In genomic region chr7:24978837-24979469, GRCh38 we compare ENCODE assay signal across 8 cellular contexts. TPM values are rescaled to one million over a fixed set of nuclear protein-coding genes. Genes with fewer than 3 reads are reported as not detected.
DNase-seq lines count a peak whose midpoint lies in the region; ATAC-seq, FAIRE-seq and TF ChIP-seq lines count a peak whose summit lies in the region.

No MANE protein-coding gene starts in this region.

- peak overlapping the region; percentile 59 to 72 for H3K4me3 ChIP-seq in CD4-positive, alpha-beta memory T cell (ENCODE audit: low read length in 2 of 2)
- H3K4me3 ChIP-seq in duodenal mucosa (ENCODE audit: low read depth in 1 of 2, low read length in 2 of 2): peak overlapping the region; percentile 68 to 78
- H3K4me3 ChIP-seq in naive thymus-derived CD4-positive, alpha-beta T cell (ENCODE audit: low read length): peak overlapping the region; percentile 84

- no peaks in the 10 kb centered on the region for H3K27me3 ChIP-seq in CD4-positive, alpha-beta memory T cell (ENCODE audit: insufficient read depth, low read length)
- no peaks in the 10 kb centered on the region for H3K27me3 ChIP-seq in duodenal mucosa (ENCODE audit: control insufficient read depth in 1 of 2, insufficient read depth in 2 of 2, low read length in 2 of 2)
- no peaks in the 10 kb centered on the region for H3K27me3 ChIP-seq in naive thymus-derived CD4-positive, alpha-beta T cell (ENCODE audit: control insufficient read depth in 2 of 2, insufficient read depth in 2 of 2, low read length in 2 of 2)

- no peaks in the 10 kb centered on the region for H3K9me3 ChIP-seq in CD4-positive, alpha-beta memory T cell (ENCODE audit: control insufficient read depth in 1 of 2, low read length in 2 of 2)
- H3K9me3 ChIP-seq in duodenal mucosa (ENCODE audit: control insufficient read depth in 1 of 2, low read length in 2 of 2): no peaks in the 10 kb centered on the region
- no peaks in the 10 kb centered on the region for H3K9me3 ChIP-seq in naive thymus-derived CD4-positive, alpha-beta T cell (ENCODE audit: control insufficient read depth in 2 of 3, low read length in 3 of 3)

- H3K36me3 ChIP-seq in CD4-positive, alpha-beta memory T cell (ENCODE audit: insufficient read depth, low read length): no peaks in the 10 kb centered on the region
- no peaks in the 10 kb centered on the region for H3K36me3 ChIP-seq in duodenal mucosa (ENCODE audit: control insufficient read depth in 1 of 2, insufficient read depth in 2 of 2, low read length in 2 of 2)
- no peaks in the 10 kb centered on the region for H3K36me3 ChIP-seq in naive thymus-derived CD4-positive, alpha-beta T cell (ENCODE audit: control insufficient read depth in 2 of 3, insufficient read depth in 3 of 3, low read length in 3 of 3)

- peak overlapping the region; percentile 59 to 82 for H3K9ac ChIP-seq in duodenal mucosa (ENCODE audit: low read depth in 1 of 2, low read length in 2 of 2)

- peak overlapping the region; percentile 66 for H3K27ac ChIP-seq in CD4-positive, alpha-beta memory T cell (ENCODE audit: low read depth, low read length)
- peak overlapping the region; percentile 43 for H3K27ac ChIP-seq in duodenal mucosa (ENCODE audit: low read depth, low read length)
- peak overlapping the region; percentile 67 for H3K27ac ChIP-seq in naive thymus-derived CD4-positive, alpha-beta T cell (ENCODE audit: low read depth, low read length)

- H3K9me3 Mint-ChIP-seq in CD4-positive, alpha-beta memory T cell: no peaks in the 10 kb centered on the region
- peaks cover 0 to 3% (median 0%) of the 10 kb centered on the region in 11 donors for H3K9me3 Mint-ChIP-seq in naive thymus-derived CD4-positive, alpha-beta T cell

- peak; percentile 0 for ATAC-seq in GM21515 (IDR thresholded peaks at IDR 0.05; ENCODE audit: unreplicated experiment)
- ATAC-seq in naive thymus-derived CD4-positive, alpha-beta T cell: no peak
- ATAC-seq in HG03457 (IDR thresholded peaks at IDR 0.05; ENCODE audit: unreplicated experiment): no peak
- no peak for ATAC-seq in GM19455 (IDR thresholded peaks at IDR 0.05; ENCODE audit: unreplicated experiment)

- peaks cover 52 to 77% (median 64%) of the 10 kb centered on the region in 4 donors for H3K4me1 Mint-ChIP-seq in CD4-positive, alpha-beta memory T cell
- peaks cover 41 to 73% (median 65%) of the 10 kb centered on the region in 7 donors for H3K4me1 Mint-ChIP-seq in naive thymus-derived CD4-positive, alpha-beta T cell

- FAIRE-seq in H54 (lab: Jason Lieb, UNC): no peak

- TF ChIP-seq POLR2A in H54 (IDR thresholded peaks at IDR 0.05; ENCODE audit: low read depth, low read length): no peak

- POLR2A ChIA-PET in CD4-positive, alpha-beta memory T cell (lab: Charles Lee; ENCODE audit: partially characterized antibody): interaction anchor here (0.6 to 7.5 kb wide), 40 partner anchors 11 to 1448 kb away, joined by 3 to 210 read pairs (median 5); partner anchors contain the start of genes CYCS and HNRNPA2B1
- POLR2A ChIA-PET in naive thymus-derived CD4-positive, alpha-beta T cell (lab: Charles Lee): interaction anchor here (0.7 to 3.7 kb wide), 14 partner anchors 9 to 282 kb away, joined by 3 to 25 read pairs (median 5); partner anchors contain the start of gene CYCS

- peak overlapping the region; percentile 91 to 98 (median 96) for H3K4me3 Mint-ChIP-seq in CD4-positive, alpha-beta memory T cell
- peak overlapping the region; percentile 83 to 97 (median 93) for H3K4me3 Mint-ChIP-seq in naive thymus-derived CD4-positive, alpha-beta T cell

- peaks cover 0 to 16% of the 10 kb centered on the region in 2 donors for H3K36me3 Mint-ChIP-seq in CD4-positive, alpha-beta memory T cell
- H3K36me3 Mint-ChIP-seq in naive thymus-derived CD4-positive, alpha-beta T cell: peaks cover 0 to 18% (median 0%) of the 10 kb centered on the region in 5 donors

- H3K4me1 ChIP-seq in CD4-positive, alpha-beta memory T cell (ENCODE audit: insufficient read depth, low read length): peaks cover 65% of the 10 kb centered on the region
- peaks cover 7 to 27% of the 10 kb centered on the region in 2 donors for H3K4me1 ChIP-seq in duodenal mucosa (ENCODE audit: control insufficient read depth in 1 of 2, insufficient read depth in 2 of 2, low read length in 2 of 2)
- peaks cover 26 to 32% of the 10 kb centered on the region in 2 donors for H3K4me1 ChIP-seq in naive thymus-derived CD4-positive, alpha-beta T cell (ENCODE audit: control insufficient read depth in 2 of 2, insufficient read depth in 2 of 2, low read length in 2 of 2)

- H3K27ac Mint-ChIP-seq in CD4-positive, alpha-beta memory T cell: peak overlapping the region; percentile 79 to 96 (median 94)
- H3K27ac Mint-ChIP-seq in naive thymus-derived CD4-positive, alpha-beta T cell: peak overlapping the region; percentile 68 to 90 (median 79)

- H3K27me3 Mint-ChIP-seq in CD4-positive, alpha-beta memory T cell: no peaks in the 10 kb centered on the region
- H3K27me3 Mint-ChIP-seq in naive thymus-derived CD4-positive, alpha-beta T cell: peaks cover 0 to 4% (median 0%) of the 10 kb centered on the region in 5 donors

- intact Hi-C loops in CD4-positive, alpha-beta memory T cell (cut with micrococcal nuclease): loop anchor here (1.0 to 2.0 kb wide), 3 partner anchors 20 to 91 kb away; no protein-coding TSS in a partner anchor
- intact Hi-C loops in naive thymus-derived CD4-positive, alpha-beta T cell (cut with micrococcal nuclease): loop anchor here in 1 of 2 donors (1.0 kb wide), 3 partner anchors 13 to 221 kb away; no protein-coding TSS in a partner anchor

- DNase-seq in CD4-positive, alpha-beta memory T cell: peak in 1 of 5 donors; percentile 48
- DNase-seq in RKO (ENCODE audit: low spot score) (peak; percentile 31), H54 (ENCODE audit: insufficient read length, low spot score) (no peak)
- peak in 2 of 9 donors; percentile 8 to 64 for DNase-seq in naive thymus-derived CD4-positive, alpha-beta T cell

- CTCF ChIA-PET in CD4-positive, alpha-beta memory T cell (lab: Charles Lee; ENCODE audit: partially characterized antibody): interaction anchor here (0.7 to 9.4 kb wide), 39 partner anchors 9 to 166 kb away, joined by 3 to 135 read pairs (median 5); no protein-coding TSS in a partner anchor
- CTCF ChIA-PET in naive thymus-derived CD4-positive, alpha-beta T cell (lab: Charles Lee): interaction anchor here (0.6 to 4.4 kb wide), 14 partner anchors 8 to 1268 kb away, joined by 3 to 44 read pairs (median 4); no protein-coding TSS in a partner anchor

RNA-seq across cellular contexts. Expression of gene OSBPL3, which starts 1.0 kb away (rescaled TPM):
- 10 to 100 TPM; 61.2 to 72.7 TPM for total RNA-seq in CD4-positive, alpha-beta memory T cell
- 10 to 100 TPM in 1 of 2 donors, 1 to 10 TPM in 1; 6.9 to 19.7 TPM for polyA plus RNA-seq in CD4-positive, alpha-beta memory T cell
- total RNA-seq in naive thymus-derived CD4-positive, alpha-beta T cell: 10 to 100 TPM; 17.1 to 75.7 (median 22.7) TPM
- polyA plus RNA-seq in naive thymus-derived CD4-positive, alpha-beta T cell: 1 to 10 TPM; 4.5 to 5.0 TPM
